ENCODE assay signal across 29 cellular contexts in the genomic region with DNA sequence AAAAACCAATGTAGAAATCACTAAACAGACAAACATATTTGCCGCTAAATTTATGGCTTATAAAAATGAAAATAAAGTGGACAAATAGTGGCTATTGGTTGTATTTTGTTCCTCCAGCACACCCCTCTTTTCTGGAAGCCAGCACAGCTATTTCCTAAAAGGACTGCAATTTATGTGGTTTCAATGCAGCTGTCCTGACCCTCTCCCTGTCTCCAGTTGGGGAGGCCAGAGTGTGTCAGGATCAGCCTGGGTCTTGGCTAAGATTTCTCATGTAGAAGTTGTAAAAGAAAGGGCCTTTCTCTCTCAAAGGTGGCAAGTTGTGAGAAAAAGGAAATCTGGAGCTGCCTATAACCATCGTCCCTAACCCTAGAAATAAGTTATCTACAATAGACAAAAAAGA.
"Had no signal": no experiment of that assay in that cellular context is flagged by ENCODE, and none has a peak within 500 bp of the region (broad histone marks: within the 10 kb centered on the region; RNA-seq: fewer than 3 reads in every experiment).

No MANE protein-coding gene starts in this region.

- H3K4me1 ChIP-seq: neural progenitor cell, parathyroid adenoma, psoas muscle, right lobe of liver, sigmoid colon, spleen, testis, tibial artery, transverse colon, upper lobe of right lung, uterus had no signal

- H2AFZ ChIP-seq: neural progenitor cell, parathyroid adenoma had no signal

- H3K4me3 ChIP-seq: neural progenitor cell, ovary, psoas muscle, right lobe of liver, sigmoid colon, skin epidermis, smooth muscle cell, spleen, suprapubic skin, testis, tibial artery, transverse colon, upper lobe of right lung, uterus had no signal

- H3K36me3 ChIP-seq: neural progenitor cell, ovary, right lobe of liver, sigmoid colon, spleen, suprapubic skin, tibial artery, transverse colon, upper lobe of right lung, uterus had no signal

- H3K27me3 ChIP-seq: neural progenitor cell, ovary, right lobe of liver, sigmoid colon, spleen, suprapubic skin, testis, tibial artery, transverse colon, upper lobe of right lung, uterus had no signal

- H3K9ac ChIP-seq: neural progenitor cell, parathyroid adenoma had no signal

- H3K9me3 ChIP-seq: ovary, psoas muscle, testis, transverse colon, uterus had no signal

- H3K79me2 ChIP-seq: parathyroid adenoma had no signal

- DNase-seq: natural killer cell; occipital lobe; ovary; posterior cingulate gyrus; psoas muscle; right cardiac atrium; right lobe of liver; sigmoid colon; spleen; stimulated activated CD4-positive, alpha-beta T cell treated with anti-CD3 and anti-CD28 coated beads, Interleukin-12 subunit alpha, Interleukin-12 subunit beta, amount 100 ng/mL, for 4 hours; stimulated activated CD4-positive, alpha-beta T cell treated with anti-CD3 and anti-CD28 coated beads, Interleukin-1b, Interleukin-23, amount 100 ng/mL, for 48 hours; stimulated activated CD4-positive, alpha-beta T cell treated with anti-CD3 and anti-CD28 coated beads, Interleukin-4, amount 100 ng/mL, for 1 hour; stimulated activated CD4-positive, alpha-beta T cell treated with anti-CD3 and anti-CD28 coated beads, Interleukin-4, amount 100 ng/mL, for 4 hours; stimulated activated CD8-positive, alpha-beta memory T cell treated with anti-CD3 and anti-CD28 coated beads, Interleukin-4, amount 100 ng/mL, for 48 hours; stimulated activated naive CD4-positive, alpha-beta T cell; stimulated activated naive CD8-positive, alpha-beta T cell treated with anti-CD3 and anti-CD28 coated beads, Interleukin-15, amount 100 ng/mL, for 72 hours; stimulated activated naive CD8-positive, alpha-beta T cell treated with anti-CD3 and anti-CD28 coated beads, Interleukin-15, Interleukin-2, amounts not matched to agents 100 U/mL and 50 U/mL, for 24 hours; substantia nigra; testis; tibial artery; transverse colon; upper lobe of right lung; uterus had no signal

- H3K27ac ChIP-seq: neural progenitor cell, ovary, parathyroid adenoma, psoas muscle, right lobe of liver, sigmoid colon, skin epidermis, spleen, suprapubic skin, testis, tibial artery, transverse colon, upper lobe of right lung, uterus had no signal

- ATAC-seq: natural killer cell; psoas muscle; right cardiac atrium; right lobe of liver; stimulated activated memory B cell treated with anti-CD40 and anti-IgM and Interleukin-4, amounts not matched to agents 10 μg/mL and 1 μg/mL and 100 μg/mL, for 72 hours; stimulated activated naive CD8-positive, alpha-beta T cell treated with anti-CD3 and anti-CD28 coated beads, Interleukin-15, amount 100 ng/mL, for 72 hours; stimulated activated naive CD8-positive, alpha-beta T cell treated with anti-CD3 and anti-CD28 coated beads, Interleukin-15, Interleukin-2, amounts not matched to agents 100 U/mL and 50 U/mL, for 24 hours; upper lobe of right lung had no signal

- H3K4me2 ChIP-seq: neural progenitor cell, smooth muscle cell had no signal
